In the genomic region with DNA sequence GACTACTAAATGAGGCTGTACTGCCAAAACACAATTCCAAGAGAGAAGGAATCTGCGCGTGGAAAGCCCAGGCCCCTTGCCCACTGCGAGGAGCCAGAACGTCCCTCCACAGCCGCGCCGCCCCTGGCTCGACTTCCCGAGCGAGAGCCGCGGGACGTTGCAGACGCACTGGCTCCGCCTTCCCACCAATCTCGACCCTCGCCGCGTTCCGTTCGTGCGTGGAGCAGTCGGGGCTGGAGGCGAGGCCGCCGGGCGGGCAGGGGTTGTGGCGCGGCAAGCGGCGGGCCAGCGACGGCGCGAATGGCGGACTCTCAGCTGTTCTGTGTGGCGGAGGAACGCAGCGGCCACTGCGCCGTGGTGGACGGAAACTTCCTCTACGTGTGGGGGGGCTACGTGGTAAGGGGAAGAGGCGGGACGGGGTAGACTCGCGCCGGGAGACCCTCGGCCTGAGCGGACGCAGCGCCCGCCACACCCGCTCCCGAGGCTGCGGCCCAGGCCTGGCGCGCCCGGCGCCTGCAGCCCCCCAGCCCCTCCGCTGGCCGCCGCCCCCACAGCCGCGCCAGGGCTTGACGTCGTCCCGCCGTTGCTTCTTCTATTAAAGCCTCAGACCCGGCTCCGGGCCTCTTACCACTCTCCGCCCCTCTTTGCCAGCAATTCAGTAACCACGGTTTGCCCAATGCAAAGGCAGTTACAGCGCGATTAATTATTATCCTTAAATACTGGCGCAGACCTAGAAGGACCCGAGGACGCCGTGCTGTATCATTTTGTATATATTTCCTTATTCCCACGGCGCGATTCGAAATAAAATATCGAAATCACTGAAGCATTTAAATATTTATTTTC, we compare ENCODE assay signal across 8 cellular contexts. TPM values are rescaled to one million over a fixed set of nuclear protein-coding genes. Genes with fewer than 3 reads are reported as not detected.
DNase-seq lines count a peak whose midpoint lies in the region; ATAC-seq lines count a peak whose summit lies in the region.

A gene with protein sequence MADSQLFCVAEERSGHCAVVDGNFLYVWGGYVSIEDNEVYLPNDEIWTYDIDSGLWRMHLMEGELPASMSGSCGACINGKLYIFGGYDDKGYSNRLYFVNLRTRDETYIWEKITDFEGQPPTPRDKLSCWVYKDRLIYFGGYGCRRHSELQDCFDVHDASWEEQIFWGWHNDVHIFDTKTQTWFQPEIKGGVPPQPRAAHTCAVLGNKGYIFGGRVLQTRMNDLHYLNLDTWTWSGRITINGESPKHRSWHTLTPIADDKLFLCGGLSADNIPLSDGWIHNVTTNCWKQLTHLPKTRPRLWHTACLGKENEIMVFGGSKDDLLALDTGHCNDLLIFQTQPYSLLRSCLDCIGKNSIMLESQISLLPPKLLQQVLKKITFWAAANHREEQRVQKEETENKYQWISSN (plus strand): TSS at position 226 of the 843 bp plus-strand sequence. CDS start 75 bp downstream, at position 301.

- peak within 1 kb of the TSS; percentile 49 to 72 for H3K4me3 ChIP-seq in CD4-positive, alpha-beta memory T cell (ENCODE audit: low read length in 2 of 2)
- H3K4me3 ChIP-seq in mononuclear cell (ENCODE audit: low read length), result peak within 1 kb of the TSS; percentile 71

- no peaks in the 10 kb centered on the region for H3K27me3 ChIP-seq in CD4-positive, alpha-beta memory T cell (ENCODE audit: insufficient read depth, low read length)
- H3K27me3 ChIP-seq in mononuclear cell (ENCODE audit: insufficient read depth, low read length), result no peaks in the 10 kb centered on the region

- DNase-seq in CD4-positive, alpha-beta memory T cell, result peak; percentile 77 to 83 (median 79)
- peak; percentile 43 for DNase-seq in HPDE6-E6E7 (ENCODE audit: extremely low spot score)
- peak; percentile 70 for DNase-seq in NOMO-1 treated with dmso at 0.1 percent for 144 hours (lab: John Stamatoyannopoulos, UW; ENCODE audit: unreplicated experiment)
- peak; percentile 70 for DNase-seq in activated T-cell treated with anti-CD3 and anti-CD28 coated beads for 1 hour (ENCODE audit: low read depth)
- DNase-seq in epidermal melanocyte (ENCODE audit: insufficient read length, low spot score), result peak; percentile 56
- peak; percentile 56 to 66 for DNase-seq in stimulated activated CD8-positive, alpha-beta memory T cell treated with anti-CD3 and anti-CD28 coated beads, Interleukin-2, amount 100 ng/mL, for 1 hour (ENCODE audit: low read depth in 2 of 2)

- H3K36me3 Mint-ChIP-seq in CD4-positive, alpha-beta memory T cell, result peaks cover 0 to 5% of the 10 kb centered on the region in 2 donors

- peak; percentile 54 for ATAC-seq in GM19467 (IDR thresholded peaks at IDR 0.05; ENCODE audit: unreplicated experiment)

- peak within 1 kb of the TSS; percentile 87 to 99 (median 90) for H3K4me3 Mint-ChIP-seq in CD4-positive, alpha-beta memory T cell

- H3K9me3 Mint-ChIP-seq in CD4-positive, alpha-beta memory T cell, result no peaks in the 10 kb centered on the region

- POLR2A ChIA-PET in CD4-positive, alpha-beta memory T cell (lab: Charles Lee; ENCODE audit: partially characterized antibody), result interaction anchor here (0.9 to 3.2 kb wide), 12 partner anchors 8 to 619 kb away, joined by 3 to 26 read pairs (median 3); a partner anchor contains a TSS

- intact Hi-C loops in CD4-positive, alpha-beta memory T cell (cut with micrococcal nuclease), result loop anchor here (1.0 to 5.0 kb wide), 3 partner anchors 59 to 159 kb away; a partner anchor contains a TSS

- CTCF ChIA-PET in CD4-positive, alpha-beta memory T cell (lab: Charles Lee; ENCODE audit: partially characterized antibody), result interaction anchor here (0.8 to 2.2 kb wide), 6 partner anchors 58 to 1167 kb away, joined by 3 to 6 read pairs (median 4); a partner anchor contains a TSS

- H3K27me3 Mint-ChIP-seq in CD4-positive, alpha-beta memory T cell, result no peaks in the 10 kb centered on the region

- H3K4me1 Mint-ChIP-seq in CD4-positive, alpha-beta memory T cell, result peaks cover 23 to 38% (median 25%) of the 10 kb centered on the region in 4 donors

- no peaks in the 10 kb centered on the region for H3K36me3 ChIP-seq in CD4-positive, alpha-beta memory T cell (ENCODE audit: insufficient read depth, low read length)

- H3K4me1 ChIP-seq in CD4-positive, alpha-beta memory T cell (ENCODE audit: insufficient read depth, low read length), result peaks cover 23% of the 10 kb centered on the region
- peaks cover 14% of the 10 kb centered on the region for H3K4me1 ChIP-seq in mononuclear cell (ENCODE audit: insufficient read depth, low read length)

- H3K27ac Mint-ChIP-seq in CD4-positive, alpha-beta memory T cell, result peak within 1 kb of the TSS; percentile 77 to 96 (median 93)

- H3K27ac ChIP-seq in CD4-positive, alpha-beta memory T cell (ENCODE audit: low read depth, low read length), result peak within 1 kb of the TSS; percentile 64

- no peaks in the 10 kb centered on the region for H3K9me3 ChIP-seq in CD4-positive, alpha-beta memory T cell (ENCODE audit: control insufficient read depth in 1 of 2, low read length in 2 of 2)
- no peaks in the 10 kb centered on the region for H3K9me3 ChIP-seq in mononuclear cell (ENCODE audit: low read depth, low read length)

RNA-seq across cellular contexts. Expression of the gene that starts here (rescaled TPM):
- total RNA-seq in CD4-positive, alpha-beta memory T cell, result 10 to 100 TPM; 12.9 to 13.6 TPM
- polyA plus RNA-seq in CD4-positive, alpha-beta memory T cell, result 1 to 10 TPM; 2.0 to 2.8 TPM
- total RNA-seq in mononuclear cell, result 14.9 TPM

Comparison
In these comparisons a context has a peak if more than half of its experiments do, and no peak if none do; other contexts are left out.
1. Peak in every context shown above with its lines: DNase-seq, ATAC-seq, H3K4me3 ChIP-seq and H3K27ac ChIP-seq.